Comparison of ENCODE assay signal across 8 cellular contexts in the genomic region with DNA sequence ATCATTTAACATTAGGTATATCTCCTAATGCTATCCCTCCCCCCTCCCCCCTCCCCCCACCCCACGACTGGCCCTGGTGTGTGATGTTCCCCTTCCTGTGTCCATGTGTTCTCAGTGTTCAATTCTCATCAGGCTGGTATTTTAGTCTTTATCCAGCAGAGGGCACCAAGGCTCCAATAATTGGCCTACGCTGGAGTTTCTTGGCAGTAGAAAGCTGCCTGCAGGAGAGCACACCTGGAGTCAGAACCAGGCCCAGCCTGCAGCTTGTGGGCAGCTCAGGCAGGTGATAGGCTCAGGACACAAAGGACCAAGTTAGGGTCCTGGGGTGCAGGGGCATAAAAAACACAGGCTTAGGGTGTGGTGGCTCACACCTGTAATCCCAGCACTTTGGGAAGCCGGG. TPM values are rescaled to one million over a fixed set of nuclear protein-coding genes. Genes with fewer than 3 reads are reported as not detected.
A peak's percentile ranks its signal among the peaks of the same experiment; 100 is the strongest.
DNase-seq lines count a peak whose midpoint lies in the region; ATAC-seq and TF ChIP-seq lines count a peak whose summit lies in the region.
"Not testable (repeated sequence)": the region's sequence is repeated elsewhere in the genome, so short reads cannot be mapped to it uniquely, and the experiment has no call there.

No MANE protein-coding gene starts in this region.

- not testable (repeated sequence) for H2BK15ac ChIP-seq in mesendoderm (replicated peaks; ENCODE audit: low read depth)

- H4K8ac ChIP-seq in mesendoderm (ENCODE audit: low read depth, low read length): not testable (repeated sequence)

- H3K27me3 ChIP-seq in mesendoderm (ENCODE audit: insufficient read depth, low read length, poor library complexity): not testable (repeated sequence)

- not testable (repeated sequence) for H4K5ac ChIP-seq in mesendoderm (ENCODE audit: low read length)

- peaks cover 22% of the 10 kb centered on the region for H3K4me1 ChIP-seq in mesendoderm (ENCODE audit: control insufficient read depth, low read depth, low read length)

- TF ChIP-seq CTCF in fibroblast of the aortic adventitia (IDR thresholded peaks at IDR 0.05; ENCODE audit: insufficient read depth, low read length): peak; percentile 61

- H3K9ac ChIP-seq in mesendoderm (ENCODE audit: low read length): not testable (repeated sequence)

- H3K79me1 ChIP-seq in mesendoderm (ENCODE audit: low read length): not testable (repeated sequence)

- not testable (repeated sequence) for H3K4ac ChIP-seq in mesendoderm (ENCODE audit: low read depth, low read length)

- DNase-seq in COLO829 (ENCODE audit: low spot score) (peak; percentile 72), NCI-H2171 (lab: John Stamatoyannopoulos, UW) (peak; percentile 23), T follicular helper cell (ENCODE audit: low read depth) (peak; percentile 30), fibroblast of the aortic adventitia (ENCODE audit: low read depth) (peak; percentile 77), mesendoderm (peak; percentile 93)
- peak; percentile 22 for DNase-seq in activated naive CD4-positive, alpha-beta T cell treated with anti-CD3 and anti-CD28 coated beads, Interleukin-2, amount 50 U/mL, for 16 hours
- DNase-seq in stimulated activated CD8-positive, alpha-beta memory T cell treated with anti-CD3 and anti-CD28 coated beads, Interleukin-15, amount 100 ng/mL, for 1 hour (ENCODE audit: low read depth): peak; percentile 4

- WGBS in mesendoderm (ENCODE audit: extremely low coverage, insufficient coverage, low lambda C conversion rate): no CpG with 5 or more reads among the region's 3 CpGs

- H3K56ac ChIP-seq in mesendoderm (ENCODE audit: low read length): peak overlapping the region; percentile 46

- H3K23ac ChIP-seq in mesendoderm (ENCODE audit: low read length): not testable (repeated sequence)

- not testable (repeated sequence) for H3K79me2 ChIP-seq in mesendoderm (ENCODE audit: control insufficient read depth, insufficient read depth, low read length)

- H3K4me2 ChIP-seq in mesendoderm (ENCODE audit: low read length): not testable (repeated sequence)

- peak; percentile 51 for ATAC-seq in HG02852 (IDR thresholded peaks at IDR 0.05; ENCODE audit: unreplicated experiment)

- H3K4me3 ChIP-seq in fibroblast of the aortic adventitia (ENCODE audit: low read depth, low read length); mesendoderm (ENCODE audit: low read length): not testable (repeated sequence)

- not testable (repeated sequence) for H2AK5ac ChIP-seq in mesendoderm (ENCODE audit: low read length)

- H2BK5ac ChIP-seq in mesendoderm (ENCODE audit: low read length): not testable (repeated sequence)

- not testable (repeated sequence) for H3K27ac ChIP-seq in mesendoderm (ENCODE audit: low read depth, low read length)

- H2BK120ac ChIP-seq in mesendoderm (ENCODE audit: low read depth, low read length): not testable (repeated sequence)

- not testable (repeated sequence) for H3K36me3 ChIP-seq in mesendoderm (ENCODE audit: control insufficient read depth, insufficient read depth, low read length)

- not testable (repeated sequence) for H3K18ac ChIP-seq in mesendoderm (ENCODE audit: low read length)

RNA-seq across cellular contexts. Expression of gene TSKU, which starts 49.2 kb away (rescaled TPM):
- 5.6 and 24.6 TPM in 2 replicates for total RNA-seq in fibroblast of the aortic adventitia (ENCODE audit: low replicate concordance)
- polyA plus RNA-seq in mesendoderm (2013, experiment 1 of 2): 62.6 TPM
- 61.3 TPM for polyA plus RNA-seq in mesendoderm (2013, experiment 2 of 2)

Comparison
In these comparisons a context has a peak if more than half of its experiments do, and no peak if none do; other contexts are left out.
1. DNase-seq: peak in every context shown above with its lines; median percentile 93 in mesendoderm; 77 in fibroblast of the aortic adventitia; 72 in COLO829; 30 in T follicular helper cell; 23 in NCI-H2171; 22 in activated naive CD4-positive, alpha-beta T cell treated with anti-CD3 and anti-CD28 coated beads, Interleukin-2, amount 50 U/mL, for 16 hours; 4 in stimulated activated CD8-positive, alpha-beta memory T cell treated with anti-CD3 and anti-CD28 coated beads, Interleukin-15, amount 100 ng/mL, for 1 hour.